28 cellular contexts compared by ENCODE assay signal in genomic region chr7:14822481-14822854, GRCh38.
"Had no signal": no experiment of that assay in that cellular context is flagged by ENCODE, and none has a peak within 500 bp of the region (broad histone marks: within the 10 kb centered on the region; RNA-seq: fewer than 3 reads in every experiment).

No MANE protein-coding gene starts in this region.

- H3K4me1 Mint-ChIP-seq: activated B cell treated with CpG ODN at 0.5 μM for 24 hours; activated CD4-positive, alpha-beta memory T cell treated with anti-CD3 and anti-CD28 coated beads, Interleukin-2, amount 10 ng/mL, durations not matched to agents 7 days and 5 days; activated naive CD4-positive, alpha-beta T cell treated with anti-CD3 and anti-CD28 coated beads, Interleukin-2, amount 10 ng/mL, durations not matched to agents 7 days and 5 days; activated naive CD8-positive, alpha-beta T cell treated with anti-CD3 and anti-CD28 coated beads, Interleukin-2, amount 10 ng/mL, durations not matched to agents 7 days and 5 days; central memory CD8-positive, alpha-beta T cell; T-helper 17 cell had no signal

- H3K4me3 Mint-ChIP-seq: activated B cell treated with CpG ODN at 0.5 μM for 24 hours; activated CD4-positive, alpha-beta memory T cell treated with anti-CD3 and anti-CD28 coated beads, Interleukin-2, amount 10 ng/mL, durations not matched to agents 7 days and 5 days; activated naive CD4-positive, alpha-beta T cell treated with anti-CD3 and anti-CD28 coated beads, Interleukin-2, amount 10 ng/mL, durations not matched to agents 7 days and 5 days; activated naive CD8-positive, alpha-beta T cell treated with anti-CD3 and anti-CD28 coated beads, Interleukin-2, amount 10 ng/mL, durations not matched to agents 7 days and 5 days; activated T-cell treated with anti-CD3 and anti-CD28 coated beads, Interleukin-2, amount 50 U/mL, for 24 hours; activated T-cell treated with anti-CD3 and anti-CD28 coated beads, Interleukin-2, amount 50 U/mL, for 72 hours; central memory CD8-positive, alpha-beta T cell; T-helper 17 cell; T-helper 2 cell treated with Interferon-gamma antibody and Interleukin-4, amounts not matched to agents 5 μg/mL and 100 μg/mL, for 36 hours had no signal

- H3K36me3 Mint-ChIP-seq: activated naive CD4-positive, alpha-beta T cell treated with anti-CD3 and anti-CD28 coated beads, Interleukin-2, amount 10 ng/mL, durations not matched to agents 7 days and 5 days; activated naive CD4-positive, alpha-beta T cell treated with anti-CD3 and anti-CD28 coated beads, Interleukin-2, amount 50 U/mL, for 72 hours; activated naive CD8-positive, alpha-beta T cell treated with anti-CD3 and anti-CD28 coated beads, Interleukin-2, amount 10 ng/mL, durations not matched to agents 7 days and 5 days had no signal

- H3K27me3 ChIP-seq: brain microvascular endothelial cell, esophagus squamous epithelium, gastroesophageal sphincter, heart right ventricle had no signal

- H3K4me1 ChIP-seq: esophagus squamous epithelium had no signal

- ATAC-seq: activated CD4-positive, CD25-positive, alpha-beta regulatory T cell treated with anti-CD3 and anti-CD28 coated beads, Interleukin-2, amount 50 U/mL, for 24 hours; activated naive CD4-positive, alpha-beta T cell treated with anti-CD3 and anti-CD28 coated beads, Interleukin-2, amount 50 U/mL, for 72 hours; activated T-cell treated with anti-CD3 and anti-CD28 coated beads, Interleukin-2, amount 50 U/mL, for 72 hours; gastroesophageal sphincter; heart right ventricle; T-helper 17 cell had no signal

- H3K36me3 ChIP-seq: brain microvascular endothelial cell, esophagus squamous epithelium, gastroesophageal sphincter, heart right ventricle, WERI-Rb-1 had no signal

- H3K9me3 Mint-ChIP-seq: activated B cell treated with CpG ODN at 0.5 μM for 24 hours; activated T-cell treated with anti-CD3 and anti-CD28 coated beads, Interleukin-2, amount 50 U/mL, for 24 hours had no signal

- H3K9me3 ChIP-seq: esophagus squamous epithelium, gastroesophageal sphincter, heart right ventricle had no signal

- H3K27ac ChIP-seq: epithelial cell of prostate, esophagus squamous epithelium, gastroesophageal sphincter, heart right ventricle, WERI-Rb-1 had no signal

- H3K4me3 ChIP-seq: esophagus squamous epithelium, gastroesophageal sphincter, heart right ventricle had no signal

- H3K27me3 Mint-ChIP-seq: activated B cell treated with CpG ODN at 0.5 μM for 24 hours; activated CD4-positive, alpha-beta memory T cell treated with anti-CD3 and anti-CD28 coated beads, Interleukin-2, amount 10 ng/mL, durations not matched to agents 7 days and 5 days; activated naive CD4-positive, alpha-beta T cell treated with anti-CD3 and anti-CD28 coated beads, Interleukin-2, amount 10 ng/mL, durations not matched to agents 7 days and 5 days; activated naive CD8-positive, alpha-beta T cell treated with anti-CD3 and anti-CD28 coated beads, Interleukin-2, amount 10 ng/mL, durations not matched to agents 7 days and 5 days; activated T-cell treated with anti-CD3 and anti-CD28 coated beads, Interleukin-2, amount 50 U/mL, for 24 hours; central memory CD8-positive, alpha-beta T cell; T-helper 17 cell had no signal

- H3K27ac Mint-ChIP-seq: activated B cell treated with CpG ODN at 0.5 μM for 24 hours; activated CD4-positive, alpha-beta memory T cell treated with anti-CD3 and anti-CD28 coated beads, Interleukin-2, amount 10 ng/mL, durations not matched to agents 7 days and 5 days; activated naive CD4-positive, alpha-beta T cell treated with anti-CD3 and anti-CD28 coated beads, Interleukin-2, amount 10 ng/mL, durations not matched to agents 7 days and 5 days; activated naive CD4-positive, alpha-beta T cell treated with anti-CD3 and anti-CD28 coated beads, Interleukin-2, amount 50 U/mL, for 72 hours; activated naive CD8-positive, alpha-beta T cell treated with anti-CD3 and anti-CD28 coated beads, Interleukin-2, amount 10 ng/mL, durations not matched to agents 7 days and 5 days; activated T-cell treated with anti-CD3 and anti-CD28 coated beads, Interleukin-2, amount 50 U/mL, for 24 hours; activated T-cell treated with anti-CD3 and anti-CD28 coated beads, Interleukin-2, amount 50 U/mL, for 72 hours; T-helper 17 cell; T-helper 2 cell treated with Interferon-gamma antibody and Interleukin-4, amounts not matched to agents 5 μg/mL and 100 μg/mL, for 36 hours had no signal

- DNase-seq: activated B cell treated with CpG ODN at 0.5 μM for 24 hours; activated CD4-positive, alpha-beta memory T cell treated with anti-CD3 and anti-CD28 coated beads, Interleukin-2, amount 10 ng/mL, durations not matched to agents 7 days and 5 days; activated CD4-positive, alpha-beta T cell treated with anti-CD3 and anti-CD28 coated beads for 48 hours; activated CD8-positive, alpha-beta memory T cell treated with anti-CD3 and anti-CD28 coated beads, Interleukin-2, amount 50 U/mL, for 48 hours; activated gamma-delta T cell; activated naive CD4-positive, alpha-beta T cell; activated naive CD4-positive, alpha-beta T cell treated with anti-CD3 and anti-CD28 coated beads, Interleukin-2, amount 10 ng/mL, durations not matched to agents 7 days and 5 days; activated naive CD8-positive, alpha-beta T cell treated with anti-CD3 and anti-CD28 coated beads, Interleukin-2, amount 10 ng/mL, durations not matched to agents 7 days and 5 days; activated T-cell treated with anti-CD3 and anti-CD28 coated beads for 4 hours; activated T-cell treated with anti-CD3 and anti-CD28 coated beads, Interleukin-2, amount 50 U/mL, for 24 hours; activated T-cell treated with anti-CD3 and anti-CD28 coated beads, Interleukin-2, amount 50 U/mL, for 72 hours; amniotic stem cell; anterior cingulate cortex; brain microvascular endothelial cell; cortex of kidney; effector CD8-positive, alpha-beta T cell; esophagus squamous epithelium; heart right ventricle; T-helper 1 cell; T-helper 17 cell; T1000; WERI-Rb-1 had no signal
